Comparison of ENCODE assay signal across 10 cellular contexts in genomic region chr9:128636556-128637530, GRCh38. TPM values are rescaled to one million over a fixed set of nuclear protein-coding genes. Genes with fewer than 3 reads are reported as not detected.
DNase-seq lines count a peak whose midpoint lies in the region; ATAC-seq and TF ChIP-seq lines count a peak whose summit lies in the region.
"Had no signal": no experiment of that assay in that cellular context is flagged by ENCODE, and none has a peak within 500 bp of the region (broad histone marks: within the 10 kb centered on the region; RNA-seq: fewer than 3 reads in every experiment).

No MANE protein-coding gene starts in this region.

- H3K27ac ChIP-seq in esophagus (ENCODE audit: low read depth in 2 of 2, low read length in 1 of 2) (peak overlapping the region; percentile 90 to 93), psoas muscle (peak overlapping the region; percentile 74)

- 83% methylated on average over 20 of the region's 20 CpGs for WGBS in esophagus, 2 donors
- 76 to 80% (median 80%) methylated on average over 20 of the region's 20 CpGs for WGBS in psoas muscle, 3 donors

- intact Hi-C loops in psoas muscle (cut with DNase I): no loop called here

- H3K36me3 ChIP-seq in esophagus (ENCODE audit: control insufficient read depth in 2 of 2, insufficient read depth in 2 of 2, low read length in 1 of 2) (peaks cover 20 to 33% of the 10 kb centered on the region in 2 donors), psoas muscle (ENCODE audit: insufficient read depth in 1 of 2, low read depth in 1 of 2) (peaks cover 8 to 36% of the 10 kb centered on the region in 2 donors)

- peak; percentile 80 for DNase-seq in DMS 273 (lab: John Stamatoyannopoulos, UW; ENCODE audit: unreplicated experiment)
- peak; percentile 48 for DNase-seq in NCI-H2196 (lab: John Stamatoyannopoulos, UW; ENCODE audit: unreplicated experiment)
- DNase-seq in psoas muscle: peak in 1 of 2 donors; percentile 12
- DNase-seq in HEK293T (ENCODE audit: extremely low spot score): no peak
- no peak for DNase-seq in stimulated activated CD4-positive, alpha-beta T cell treated with anti-CD3 and anti-CD28 coated beads, Interleukin-1b, Interleukin-23, amount 100 ng/mL, for 48 hours
- DNase-seq: occipital lobe had no signal

- H3K27me3 ChIP-seq in esophagus (ENCODE audit: control insufficient read depth in 1 of 2, insufficient read depth in 2 of 2, low read length in 2 of 2): no peaks in the 10 kb centered on the region
- H3K27me3 ChIP-seq in psoas muscle (ENCODE audit: insufficient read depth in 3 of 3, low read length in 2 of 3): no peaks in the 10 kb centered on the region

- CTCF ChIA-PET in HEK293T (lab: Yijun Ruan, JAX): no interaction called here

- H3K9me3 ChIP-seq in esophagus (ENCODE audit: control insufficient read depth in 2 of 2, insufficient read depth in 1 of 2, low read depth in 1 of 2, low read length in 1 of 2): no peaks in the 10 kb centered on the region
- H3K9me3 ChIP-seq in psoas muscle: no peaks in the 10 kb centered on the region

- no peak for TF ChIP-seq CTCF in psoas muscle (IDR thresholded peaks at IDR 0.05)

- POLR2A ChIA-PET in HEK293T (lab: Yijun Ruan, JAX): interaction anchor here (1.3 kb wide), 1 partner anchor 47 kb away, joined by 3 read pairs; no protein-coding TSS in a partner anchor

- H3K4me1 ChIP-seq in esophagus (ENCODE audit: control insufficient read depth in 2 of 2, insufficient read depth in 2 of 2, low read length in 1 of 2) (peaks cover 13 to 26% of the 10 kb centered on the region in 2 donors), psoas muscle (peaks cover 14% of the 10 kb centered on the region)

- H3K4me3 ChIP-seq in esophagus (ENCODE audit: low read depth in 1 of 2, low read length in 2 of 2) (no peak overlapping the region), psoas muscle (no peak overlapping the region)

- peak in 2 of 4 donors; percentile 4 to 7 for ATAC-seq in psoas muscle
- no peak for ATAC-seq in GM21717 (IDR thresholded peaks at IDR 0.05; ENCODE audit: unreplicated experiment)
- ATAC-seq in HG02642 (IDR thresholded peaks at IDR 0.05; ENCODE audit: poor library complexity, unreplicated experiment): no peak
- ATAC-seq: activated T-helper 17 cell treated with anti-CD3 and anti-CD28 coated beads, Interleukin-2, amount 50 U/mL, for 72 hours had no signal

TF ChIP-seq in HEK293T, 16 proteins besides CTCF, POLR2A, EP300 and RAD21:
- TF ChIP-seq FOXA1 (IDR thresholded peaks at IDR 0.05) (no peak), HDGF (IDR thresholded peaks at IDR 0.05; ENCODE audit: borderline replicate concordance) (no peak)

RNA-seq across cellular contexts. Expression of gene DYNC2I2, which starts 19.8 kb away (rescaled TPM):
- polyA plus RNA-seq in esophagus (10 to 100 TPM; 45.7 to 48.0 TPM), psoas muscle (10 to 100 TPM; 19.0 to 29.1 (median 25.0) TPM)
- total RNA-seq in psoas muscle: 10 to 100 TPM in 2 of 4 donors, 1 to 10 TPM in 2; 6.3 to 10.3 (median 8.6) TPM

RNA-seq across cellular contexts. Expression of gene SET, which starts 52.2 kb away (rescaled TPM):
- polyA plus RNA-seq in esophagus (100 to 1,000 TPM in 1 of 2 donors, 10 to 100 TPM in 1; 66.3 to 126 TPM), psoas muscle (100 to 1,000 TPM; 141 to 244 (median 230) TPM)
- 100 to 1,000 TPM; 171 to 283 (median 203) TPM for total RNA-seq in psoas muscle

Comparison
In these comparisons a context has a peak if more than half of its experiments do, and no peak if none do; other contexts are left out.
1. DNase-seq: peak in DMS 273 (single experiment) and NCI-H2196 (single experiment); none in HEK293T (single experiment) and stimulated activated CD4-positive, alpha-beta T cell treated with anti-CD3 and anti-CD28 coated beads, Interleukin-1b, Interleukin-23, amount 100 ng/mL, for 48 hours (single experiment).